17 cellular contexts compared by ENCODE assay signal in the genomic region with DNA sequence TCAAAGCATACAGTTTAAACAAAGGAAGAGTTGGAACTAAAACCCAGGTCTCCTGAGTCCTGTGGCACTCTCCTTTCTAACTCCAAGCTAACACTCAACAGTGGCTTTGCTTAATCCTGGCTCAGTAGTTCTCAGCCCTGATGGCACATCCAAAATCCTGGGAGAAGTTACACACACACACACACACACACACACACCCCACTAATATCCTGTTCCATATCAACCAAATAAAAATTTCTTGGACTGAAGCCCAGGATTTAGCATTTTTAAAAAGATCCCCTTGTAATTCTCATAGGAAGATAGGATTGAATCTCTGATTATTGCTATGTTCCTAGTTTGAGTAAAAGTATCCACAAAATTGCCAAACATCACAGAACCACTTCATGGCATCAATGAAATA.
DNase-seq lines count a peak whose midpoint lies in the region; ATAC-seq, FAIRE-seq and TF ChIP-seq lines count a peak whose summit lies in the region.
"Had no signal": no experiment of that assay in that cellular context is flagged by ENCODE, and none has a peak within 500 bp of the region (broad histone marks: within the 10 kb centered on the region; RNA-seq: fewer than 3 reads in every experiment).

No MANE protein-coding gene starts in this region.

- H3K4me3 ChIP-seq in PC-3 (ENCODE audit: low read length), result no peak overlapping the region
- H3K4me3 ChIP-seq in H1 (ENCODE audit: extremely low read depth in 1 of 4, insufficient read depth in 2 of 4, low read depth in 3 of 4, low read length in 4 of 4), result no peak overlapping the region
- no peak overlapping the region for H3K4me3 ChIP-seq in mesendoderm (ENCODE audit: low read length)
- no peak overlapping the region for H3K4me3 ChIP-seq in osteoblast (ENCODE audit: insufficient read depth, low read length)
- H3K4me3 ChIP-seq in MG63, result no peak overlapping the region
- H3K4me3 ChIP-seq: BLaER1 treated with 17β-estradiol and CSF1 and Interleukin-3, amounts not matched to agents 10 nM and 100 nM; GM12878; GM23338 had no signal

- H2BK20ac ChIP-seq in H1 (ENCODE audit: low read length), result no peak overlapping the region

- H3K79me2 ChIP-seq in PC-3 (ENCODE audit: low read length) (no peaks in the 10 kb centered on the region), H1 (ENCODE audit: control insufficient read depth in 1 of 2, insufficient read depth in 2 of 2, low read length in 2 of 2) (no peaks in the 10 kb centered on the region), mesendoderm (ENCODE audit: control insufficient read depth, insufficient read depth, low read length) (no peaks in the 10 kb centered on the region), osteoblast (ENCODE audit: insufficient read depth, low read length) (no peaks in the 10 kb centered on the region)

- H3K4ac ChIP-seq in H1 (replicated peaks; ENCODE audit: insufficient read length, low read depth, low read length) (no peak overlapping the region), mesendoderm (ENCODE audit: low read depth, low read length) (no peak overlapping the region)

- H3K23ac ChIP-seq in H1 (ENCODE audit: insufficient read length) (no peak overlapping the region), mesendoderm (ENCODE audit: low read length) (no peak overlapping the region)

- no peak overlapping the region for H3K14ac ChIP-seq in H1 (ENCODE audit: insufficient read length)

- H3K9me2 ChIP-seq in PC-3 (replicated peaks; ENCODE audit: low read length), result no peaks in the 10 kb centered on the region

- H2AK5ac ChIP-seq in H1 (ENCODE audit: low read depth, low read length), result no peak overlapping the region; the same call in 1 of the 2 replicates
- H2AK5ac ChIP-seq in mesendoderm (ENCODE audit: low read length), result no peak overlapping the region

- H4K5ac ChIP-seq in H1 (ENCODE audit: insufficient read length, low read depth, low read length) (no peak overlapping the region), mesendoderm (ENCODE audit: low read length) (no peak overlapping the region)

- no peak overlapping the region for H2BK120ac ChIP-seq in H1 (replicated peaks; ENCODE audit: low read depth, low read length)
- no peak overlapping the region for H2BK120ac ChIP-seq in mesendoderm (ENCODE audit: low read depth, low read length)

- TF ChIP-seq POLR2A in H1 (IDR thresholded peaks at IDR 0.05; ENCODE audit: control extremely low read depth in 1 of 2, low read depth in 2 of 2, low read length in 2 of 2), result no peak

- H3K9ac ChIP-seq in PC-3 (ENCODE audit: low read length) (no peak overlapping the region), H1 (replicated peaks in 1 of 4; ENCODE audit: extremely low read depth in 1 of 4, low read depth in 3 of 4, low read length in 3 of 4) (no peak overlapping the region), mesendoderm (ENCODE audit: low read length) (no peak overlapping the region)
- H3K9ac ChIP-seq: BLaER1 treated with 17β-estradiol and CSF1 and Interleukin-3, amounts not matched to agents 10 nM and 100 nM had no signal

- no peaks in the 10 kb centered on the region for H3K27me3 ChIP-seq in PC-3 (ENCODE audit: low read length)
- no peaks in the 10 kb centered on the region for H3K27me3 ChIP-seq in H1 (replicated peaks in 1 of 4; ENCODE audit: control insufficient read depth in 3 of 4, extremely low read depth in 1 of 4, insufficient read depth in 3 of 4, low read length in 3 of 4)
- no peaks in the 10 kb centered on the region for H3K27me3 ChIP-seq in mesendoderm (ENCODE audit: insufficient read depth, low read length, poor library complexity)
- no peaks in the 10 kb centered on the region for H3K27me3 ChIP-seq in osteoblast (ENCODE audit: insufficient read depth, low read length)
- no peaks in the 10 kb centered on the region for H3K27me3 ChIP-seq in MG63
- H3K27me3 ChIP-seq: BLaER1 treated with 17β-estradiol and CSF1 and Interleukin-3, amounts not matched to agents 10 nM and 100 nM had no signal

- H2AFZ ChIP-seq in PC-3 (ENCODE audit: low read length), result no peak overlapping the region
- H2AFZ ChIP-seq in H1 (ENCODE audit: low read length), result no peak overlapping the region
- no peak overlapping the region for H2AFZ ChIP-seq in osteoblast (ENCODE audit: low read length)
- H2AFZ ChIP-seq: GM23338 had no signal

- CTCF ChIA-PET in PC-3 (lab: Charles Lee), result no interaction called here
- CTCF ChIA-PET in H1 (lab: Charles Lee; ENCODE audit: partially characterized antibody), result no interaction called here

- no peaks in the 10 kb centered on the region for H3K23me2 ChIP-seq in H1 (ENCODE audit: low read depth, low read length)

- H2BK15ac ChIP-seq in H1 (ENCODE audit: low read length) (no peak overlapping the region), mesendoderm (replicated peaks; ENCODE audit: low read depth) (no peak overlapping the region)

- TF ChIP-seq EP300 in H1 (IDR thresholded peaks at IDR 0.05; ENCODE audit: borderline replicate concordance in 1 of 2, low read depth in 2 of 2, low read length in 2 of 2), result no peak

- H3K56ac ChIP-seq in H1 (replicated peaks; ENCODE audit: insufficient read length, low read depth, low read length) (no peak overlapping the region), mesendoderm (ENCODE audit: low read length) (no peak overlapping the region)

- H2BK5ac ChIP-seq in H1 (ENCODE audit: low read depth, low read length) (no peak overlapping the region), mesendoderm (ENCODE audit: low read length) (no peak overlapping the region)

- H3F3A ChIP-seq in PC-3 (ENCODE audit: low read length, unreplicated experiment), result no peaks in the 10 kb centered on the region

- intact Hi-C loops in PC-3 (cut with micrococcal nuclease), result no loop called here

- H3K4me2 ChIP-seq in PC-3 (ENCODE audit: low read length) (peak overlapping the region; percentile 5; the same call in 1 of the 2 replicates), H1 (ENCODE audit: insufficient read depth in 1 of 2, low read depth in 2 of 2, low read length in 2 of 2) (no peak overlapping the region), mesendoderm (ENCODE audit: low read length) (no peak overlapping the region), osteoblast (ENCODE audit: insufficient read depth, low read length) (no peak overlapping the region)
- H3K4me2 ChIP-seq: GM23338 had no signal

- H3K9me3 ChIP-seq in PC-3 (ENCODE audit: low read length) (no peaks in the 10 kb centered on the region), H1 (ENCODE audit: insufficient read depth in 2 of 2, low read depth in 1 of 2, low read length in 1 of 2) (peaks cover 0 to 5% of the 10 kb centered on the region in 2 experiments; a peak in 1 of 4 replicates), osteoblast (ENCODE audit: low read depth, low read length) (no peaks in the 10 kb centered on the region), MG63 (no peaks in the 10 kb centered on the region)

- H4K20me1 ChIP-seq in PC-3 (ENCODE audit: low read length), result no peaks in the 10 kb centered on the region
- no peaks in the 10 kb centered on the region for H4K20me1 ChIP-seq in H1 (replicated peaks in 1 of 2; ENCODE audit: control insufficient read depth in 1 of 2, insufficient read depth in 2 of 2, low read length in 2 of 2)
- H4K20me1 ChIP-seq in osteoblast (ENCODE audit: insufficient read depth, low read length), result no peaks in the 10 kb centered on the region
- H4K20me1 ChIP-seq: BLaER1 treated with 17β-estradiol and CSF1 and Interleukin-3, amounts not matched to agents 10 nM and 100 nM had no signal

- peaks cover 30% of the 10 kb centered on the region for H3K4me1 ChIP-seq in PC-3 (ENCODE audit: insufficient read depth, low read length)
- peaks cover 0 to 16% (median 10%) of the 10 kb centered on the region in 4 experiments; a peak in 4 of 7 replicates for H3K4me1 ChIP-seq in H1 (replicated peaks in 1 of 4; ENCODE audit: control insufficient read depth in 3 of 4, insufficient read depth in 4 of 4, low read length in 3 of 4)
- H3K4me1 ChIP-seq in mesendoderm (ENCODE audit: control insufficient read depth, low read depth, low read length), result peaks cover 8% of the 10 kb centered on the region
- H3K4me1 ChIP-seq in osteoblast (ENCODE audit: insufficient read depth, low read length), result peaks cover 34% of the 10 kb centered on the region

- no peak for TF ChIP-seq RAD21 in H1 (IDR thresholded peaks at IDR 0.05 in 1 of 2, conservative IDR thresholded peaks at IDR 0.05 in 1 of 2; ENCODE audit: low read depth in 2 of 2, low read length in 2 of 2)

- no peak overlapping the region for H2BK12ac ChIP-seq in H1 (ENCODE audit: low read depth, low read length)

- H4K91ac ChIP-seq in H1 (replicated peaks; ENCODE audit: insufficient read length, low read length), result peak overlapping the region; percentile 56

- H3K18ac ChIP-seq in H1 (ENCODE audit: extremely low read depth, low read length), result no peak overlapping the region
- H3K18ac ChIP-seq in mesendoderm (ENCODE audit: low read length), result peak overlapping the region; percentile 64

- TF ChIP-seq CTCF in D721Med (IDR thresholded peaks at IDR 0.05; ENCODE audit: insufficient read depth, missing control alignments) (no peak), PC-3 (conservative IDR thresholded peaks at IDR 0.05; ENCODE audit: low read depth, low read length) (no peak), H1 (IDR thresholded peaks at IDR 0.05; ENCODE audit: control extremely low read depth in 1 of 3, insufficient read depth in 1 of 3, low read depth in 1 of 3, low read length in 3 of 3) (no peak), osteoblast (IDR thresholded peaks at IDR 0.05; ENCODE audit: extremely low read depth, low read depth, low read length) (no peak)

- DNase-seq in D721Med (ENCODE audit: insufficient read length, low spot score) (no peak), PC-3 (peak; percentile 44), H1 (ENCODE audit: low read depth in 1 of 2, low spot score in 2 of 2) (no peak), mesendoderm (no peak), osteoblast (ENCODE audit: insufficient read length, low spot score, missing footprints) (no peak), MG63 (no peak), middle frontal gyrus (ENCODE audit: extremely low spot score, low spot score) (no peak)
- no peak for DNase-seq in central memory CD4-positive, alpha-beta T cell
- DNase-seq: ACHN; Calu3; CD4-positive, alpha-beta T cell; DMS79; H9 had no signal

- peak; percentile 12 for ATAC-seq in PC-3
- ATAC-seq: GM12878, GM23338 had no signal

- no TSS peak for BruUV-seq in PC-3 (replicated peaks; lab: Mats Ljungman, UMichigan)

- FAIRE-seq in D721Med (lab: Jason Lieb, UNC) (peak; percentile 51), H1 (lab: Jason Lieb, UNC) (no peak)
- FAIRE-seq: GM12878, GM18507 had no signal

- POLR2A ChIA-PET in PC-3 (lab: Charles Lee; ENCODE audit: unreplicated experiment), result no interaction called here
- POLR2A ChIA-PET in H1 (lab: Charles Lee; ENCODE audit: partially characterized antibody), result interaction anchor here (0.6 to 1.1 kb wide), 2 partner anchors 13 to 226 kb away, joined by 3 read pairs; no protein-coding TSS in a partner anchor

- H4K8ac ChIP-seq in H1 (ENCODE audit: extremely low read depth, insufficient read depth, low read length) (no peak overlapping the region), mesendoderm (ENCODE audit: low read depth, low read length) (no peak overlapping the region)

- H3K79me1 ChIP-seq in H1 (ENCODE audit: low read depth, low read length) (no peaks in the 10 kb centered on the region), mesendoderm (ENCODE audit: low read length) (no peaks in the 10 kb centered on the region)

- H3K27ac ChIP-seq in PC-3 (ENCODE audit: low read length) (no peak overlapping the region), H1 (ENCODE audit: low read depth, low read length) (no peak overlapping the region), mesendoderm (ENCODE audit: low read depth, low read length) (no peak overlapping the region), osteoblast (ENCODE audit: low read depth, low read length) (no peak overlapping the region)
- H3K27ac ChIP-seq: BLaER1 treated with 17β-estradiol and CSF1 and Interleukin-3, amounts not matched to agents 10 nM and 100 nM had no signal

- H3K36me3 ChIP-seq in PC-3 (ENCODE audit: low read depth, low read length), result no peaks in the 10 kb centered on the region
- H3K36me3 ChIP-seq in H1 (ENCODE audit: control insufficient read depth in 2 of 4, insufficient read depth in 4 of 4, low read length in 3 of 4), result no peaks in the 10 kb centered on the region
- no peaks in the 10 kb centered on the region for H3K36me3 ChIP-seq in mesendoderm (ENCODE audit: control insufficient read depth, insufficient read depth, low read length)
- H3K36me3 ChIP-seq in osteoblast (ENCODE audit: insufficient read depth, low read length), result no peaks in the 10 kb centered on the region
- no peaks in the 10 kb centered on the region for H3K36me3 ChIP-seq in MG63
